ENCODE assay signal across 8 cellular contexts in genomic region chr11:99739464-99740089, GRCh38.
DNase-seq lines count a peak whose midpoint lies in the region; ATAC-seq and TF ChIP-seq lines count a peak whose summit lies in the region.

No MANE protein-coding gene starts in this region.

- no peak for TF ChIP-seq EP300 in transverse colon (IDR thresholded peaks at IDR 0.05; ENCODE audit: low read depth)

- no peak overlapping the region for H2BK15ac ChIP-seq in IMR-90 (ENCODE audit: low read depth, low read length)

- H4K20me1 ChIP-seq in IMR-90 (ENCODE audit: insufficient read depth, low read length), result no peaks in the 10 kb centered on the region

- TF ChIP-seq CTCF in IMR-90 (conservative IDR thresholded peaks at IDR 0.05; ENCODE audit: low read depth, low read length) (peak; percentile 76), foreskin fibroblast (IDR thresholded peaks at IDR 0.05; ENCODE audit: low read depth, low read length) (peak; percentile 15), transverse colon (IDR thresholded peaks at IDR 0.05) (peak in 4 of 5 experiments; percentile 13 to 37 (median 22))

- WGBS in IMR-90 (ENCODE audit: extremely low coverage in 2 of 2, insufficient read length in 1 of 2), 2 experiments, result 100% methylated on average over 1 of the region's 4 CpGs; no CpG with 5 or more reads in 1 of the 2 experiments
- 28 to 31% methylated on average over 4 of the region's 4 CpGs for WGBS in transverse colon (ENCODE audit: low coverage in 1 of 2), 2 donors

- H3K4me1 ChIP-seq in IMR-90 (ENCODE audit: control insufficient read depth, insufficient read depth, low read length) (no peaks in the 10 kb centered on the region), transverse colon (no peaks in the 10 kb centered on the region)

- no peak overlapping the region for H4K91ac ChIP-seq in IMR-90 (ENCODE audit: insufficient read depth, low read depth, low read length)

- H4K8ac ChIP-seq in IMR-90 (ENCODE audit: low read depth in 2 of 2, low read length in 2 of 2), result no peak overlapping the region

- peak; percentile 68 for DNase-seq in ELR (ENCODE audit: low read depth)
- DNase-seq in IMR-90, result peak; percentile 40
- DNase-seq in SHP77 treated with DMSO at 0.1 percent for 48 hours (lab: John Stamatoyannopoulos, UW), result peak; percentile 42
- no peak for DNase-seq in foreskin fibroblast
- DNase-seq in transverse colon, result no peak
- DNase-seq in left colon, result no peak
- no peak for DNase-seq in activated T-cell treated with anti-CD3 and anti-CD28 coated beads, Interleukin-2, amount 50 U/mL, for 1 hour

- H3K18ac ChIP-seq in IMR-90 (ENCODE audit: low read depth, low read length), result no peak overlapping the region

- H2AK5ac ChIP-seq in IMR-90 (ENCODE audit: low read depth, low read length), result no peak overlapping the region

- no peak overlapping the region for H2AFZ ChIP-seq in IMR-90 (replicated peaks; ENCODE audit: low read length, poor library complexity)

- no peaks in the 10 kb centered on the region for H3K9me1 ChIP-seq in IMR-90 (ENCODE audit: insufficient read depth, low read length)

- no peak overlapping the region for H3K4ac ChIP-seq in IMR-90 (ENCODE audit: low read depth, low read length)

- H3K9me3 ChIP-seq in IMR-90 (ENCODE audit: control insufficient read depth, insufficient read depth, low read length) (no peaks in the 10 kb centered on the region), transverse colon (no peaks in the 10 kb centered on the region)

- H3K9ac ChIP-seq in IMR-90 (ENCODE audit: low read depth, low read length), result no peak overlapping the region

- no peak overlapping the region for H3K56ac ChIP-seq in IMR-90 (ENCODE audit: extremely low read depth, insufficient read depth, low read length)

- dilution Hi-C loops in IMR-90 (cut with HindIII; ENCODE audit: low sequenced_read_pairs, unreplicated experiment), result no loop called here

- TF ChIP-seq RAD21 in IMR-90 (IDR thresholded peaks at IDR 0.05; ENCODE audit: low read length), result peak; percentile 83

- no peaks in the 10 kb centered on the region for H3K27me3 ChIP-seq in IMR-90 (ENCODE audit: control insufficient read depth, insufficient read depth, low read length)
- H3K27me3 ChIP-seq in transverse colon, result no peaks in the 10 kb centered on the region

- no peak overlapping the region for H4K5ac ChIP-seq in IMR-90 (ENCODE audit: low read depth, low read length)

- BruUV-seq in IMR-90 (replicated peaks; lab: Mats Ljungman, UMichigan), result no TSS peak

- in situ Hi-C loops in IMR-90 (cut with MboI; ENCODE audit: low sequenced_read_pairs) (no loop called here), transverse colon (cut with MboI; ENCODE audit: low pct_ligation_motif_present in 1 of 4, low pct_unique_long_range_greater_than_20kb in 1 of 4, low sequenced_read_pairs in 3 of 4) (no loop called here)

- TF ChIP-seq POLR2A in IMR-90 (IDR thresholded peaks at IDR 0.05; ENCODE audit: low read depth, low read length) (no peak), transverse colon (IDR thresholded peaks at IDR 0.05) (no peak)

- H2BK120ac ChIP-seq in IMR-90 (ENCODE audit: low read depth, low read length), result no peak overlapping the region

- H3K4me3 ChIP-seq in IMR-90 (ENCODE audit: insufficient read depth, low read depth, low read length) (no peak overlapping the region), foreskin fibroblast (ENCODE audit: low read depth in 1 of 2, low read length in 2 of 2) (no peak overlapping the region), transverse colon (no peak overlapping the region)

- H2BK5ac ChIP-seq in IMR-90 (ENCODE audit: low read depth, low read length, poor library complexity, severe bottlenecking), result no peak overlapping the region

- CTCF ChIA-PET in IMR-90 (lab: Yijun Ruan, JAX), result interaction anchor here (0.5 to 1.3 kb wide), 5 partner anchors 11 to 1425 kb away, joined by 3 to 8 read pairs (median 3); no protein-coding TSS in a partner anchor

- intact Hi-C loops in IMR-90 (cut with micrococcal nuclease), result loop anchor here (2.0 to 5.0 kb wide), 2 partner anchors 723 to 838 kb away; no protein-coding TSS in a partner anchor
- intact Hi-C loops in transverse colon (cut with DNase I; ENCODE audit: low total_unique reads), result no loop called here
- intact Hi-C loops in left colon (cut with DNase I, micrococcal nuclease), result no loop called here

- no peak overlapping the region for H2BK20ac ChIP-seq in IMR-90 (ENCODE audit: low read depth, low read length)

- no peaks in the 10 kb centered on the region for H3K79me1 ChIP-seq in IMR-90 (ENCODE audit: low read depth in 1 of 2, low read length in 2 of 2)

- ATAC-seq in IMR-90 (ENCODE audit: low read depth) (peak; percentile 64; the same call in 1 of the 2 replicates), GM19397 (IDR thresholded peaks at IDR 0.05; ENCODE audit: unreplicated experiment) (no peak), left colon (no peak)

- no peak overlapping the region for H3K4me2 ChIP-seq in IMR-90 (ENCODE audit: low read depth, low read length)

- H3K23ac ChIP-seq in IMR-90 (ENCODE audit: low read depth, low read length), result no peak overlapping the region

- H3K27ac ChIP-seq in IMR-90 (ENCODE audit: insufficient read depth, low read length), result no peak overlapping the region
- no peak overlapping the region for H3K27ac ChIP-seq in transverse colon

- no peaks in the 10 kb centered on the region for H3K36me3 ChIP-seq in IMR-90 (ENCODE audit: control insufficient read depth, insufficient read depth, low read length)
- H3K36me3 ChIP-seq in transverse colon, result no peaks in the 10 kb centered on the region

- POLR2A ChIA-PET in IMR-90 (lab: Charles Lee; ENCODE audit: unreplicated experiment), result no interaction called here

- no peak overlapping the region for H2AK9ac ChIP-seq in IMR-90 (replicated peaks; ENCODE audit: low read depth, low read length, poor library complexity)

- H3K14ac ChIP-seq in IMR-90 (replicated peaks; ENCODE audit: low read depth, low read length), result no peak overlapping the region

TF ChIP-seq in IMR-90, 13 proteins besides CTCF, POLR2A, EP300 and RAD21:
- TF ChIP-seq SMC3 (IDR thresholded peaks at IDR 0.05; ENCODE audit: low read depth, low read length) (peak; percentile 64), FOS (IDR thresholded peaks at IDR 0.05; ENCODE audit: low read depth, low read length) (no peak)

Comparison
In these comparisons a context has a peak if more than half of its experiments do, and no peak if none do; other contexts are left out.
1. DNase-seq: peak in ELR (single experiment), IMR-90 (single experiment) and SHP77 treated with DMSO at 0.1 percent for 48 hours (single experiment); none in foreskin fibroblast (0 of 2), transverse colon (single experiment), left colon (0 of 2) and activated T-cell treated with anti-CD3 and anti-CD28 coated beads, Interleukin-2, amount 50 U/mL, for 1 hour (single experiment).
2. CTCF ChIP-seq: peak in every context shown above with its lines; median percentile 76 in IMR-90; 22 in transverse colon; 15 in foreskin fibroblast.